In the genomic region with DNA sequence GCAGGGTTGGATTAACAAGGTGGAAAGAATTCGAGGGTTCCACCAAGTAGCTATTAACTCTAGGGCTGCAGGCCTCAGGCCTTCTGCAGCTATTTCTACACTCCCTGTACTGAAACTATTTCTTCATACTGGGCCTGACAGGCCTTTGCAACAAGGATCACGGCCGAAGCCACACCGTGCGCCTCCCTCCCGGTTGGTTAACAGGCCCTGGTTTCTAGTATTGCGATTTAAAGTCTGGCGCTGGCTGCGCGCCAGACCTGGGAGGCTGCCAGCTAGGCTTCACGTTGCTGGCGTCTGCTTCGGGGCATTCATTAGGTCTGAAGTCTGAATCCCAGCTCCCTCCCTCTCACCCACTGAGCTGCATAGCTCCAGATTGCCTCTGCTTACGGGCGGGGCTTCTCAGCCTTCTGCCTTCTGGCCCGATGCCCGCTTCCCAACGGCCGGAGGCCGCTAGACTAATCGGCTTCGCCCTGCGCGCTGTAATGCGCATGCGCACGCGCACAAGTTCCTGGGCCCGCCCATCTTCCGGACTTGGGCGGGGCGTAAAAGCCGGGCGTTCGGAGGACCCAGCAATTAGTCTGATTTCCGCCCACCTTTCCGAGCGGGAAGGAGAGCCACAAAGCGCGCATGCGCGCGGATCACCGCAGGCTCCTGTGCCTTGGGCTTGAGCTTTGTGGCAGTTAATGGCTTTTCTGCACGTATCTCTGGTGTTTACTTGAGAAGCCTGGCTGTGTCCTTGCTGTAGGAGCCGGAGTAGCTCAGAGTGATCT, we compare ENCODE assay signal across 8 cellular contexts. TPM values are rescaled to one million over a fixed set of nuclear protein-coding genes. Genes with fewer than 3 reads are reported as not detected.
DNase-seq lines count a peak whose midpoint lies in the region; TF ChIP-seq lines count a peak whose summit lies in the region.

No MANE protein-coding gene starts in this region.

- TF ChIP-seq CTCF in H9 (conservative IDR thresholded peaks at IDR 0.05): no peak
- TF ChIP-seq CTCF in nephron progenitor cell (IDR thresholded peaks at IDR 0.05): no peak

- H3K23me2 ChIP-seq in H9 (ENCODE audit: insufficient read length, low read depth, low read length, poor library complexity, severe bottlenecking): peaks cover 15% of the 10 kb centered on the region

- no peak overlapping the region for H2AK5ac ChIP-seq in H9 (ENCODE audit: insufficient read length, low read length)

- H2AFZ ChIP-seq in H9 (ENCODE audit: low read length): no peak overlapping the region

- H2BK20ac ChIP-seq in H9 (ENCODE audit: low read depth, low read length, poor library complexity, severe bottlenecking): no peak overlapping the region

- no peak overlapping the region for H4K91ac ChIP-seq in H9 (ENCODE audit: insufficient read length, low read depth, low read length)

- H3K9ac ChIP-seq in H9 (ENCODE audit: extremely low read depth, insufficient read length, low read length): peak overlapping the region; percentile 89

- H3K4me3 Mint-ChIP-seq in H9 (peak overlapping the region; percentile 96 to 97), nephron progenitor cell (peak overlapping the region; percentile 99)
- H3K4me3 Mint-ChIP-seq in stimulated activated naive CD8-positive, alpha-beta T cell treated with anti-CD3 and anti-CD28 coated beads, Interleukin-15, Interleukin-2, amounts not matched to agents 100 ng/mL and 50 ng/mL, for 24 hours: peak overlapping the region; percentile 95

- H3K18ac ChIP-seq in H9 (ENCODE audit: insufficient read length, low read depth, low read length): peak overlapping the region; percentile 22

- no peak overlapping the region for H2BK120ac ChIP-seq in H9 (ENCODE audit: low read depth, low read length, poor library complexity, severe bottlenecking)

- H3K14ac ChIP-seq in H9 (ENCODE audit: insufficient read depth, low read length): peak overlapping the region; percentile 44; the same call in 1 of the 2 replicates

- H3K4me3 ChIP-seq in MG63: peak overlapping the region; percentile 94

- H3K27me3 Mint-ChIP-seq in H9 (ENCODE audit: low read depth) (peaks cover 6% of the 10 kb centered on the region), nephron progenitor cell (ENCODE audit: low read depth, poor library complexity) (peaks cover 5% of the 10 kb centered on the region)
- no peaks in the 10 kb centered on the region for H3K27me3 Mint-ChIP-seq in stimulated activated naive CD8-positive, alpha-beta T cell treated with anti-CD3 and anti-CD28 coated beads, Interleukin-15, Interleukin-2, amounts not matched to agents 100 ng/mL and 50 ng/mL, for 24 hours

- DNase-seq in ELR (ENCODE audit: low read depth) (peak; percentile 99), H9 (peak; percentile 98), MG63 (peak; percentile 96), SHP77 (lab: John Stamatoyannopoulos, UW) (peak; percentile 90), activated gamma-delta T cell (lab: John Stamatoyannopoulos, UW) (peak; percentile 87), fibroblast of the conjunctiva (ENCODE audit: low read depth) (peak; percentile 100), nephron progenitor cell (peak; percentile 94)

- WGBS in H9 (ENCODE audit: extremely low coverage, insufficient read length, low lambda C conversion rate): no CpG with 5 or more reads among the region's 46 CpGs

- H3K4me1 ChIP-seq in H9 (ENCODE audit: insufficient read depth, low read length): 0 out of 2 replicates have a peak, but pooled peaks cover 4% of the 10 kb centered on the region

- H3K9me3 Mint-ChIP-seq in H9 (no peaks in the 10 kb centered on the region), nephron progenitor cell (no peaks in the 10 kb centered on the region)
- H3K9me3 Mint-ChIP-seq in stimulated activated naive CD8-positive, alpha-beta T cell treated with anti-CD3 and anti-CD28 coated beads, Interleukin-15, Interleukin-2, amounts not matched to agents 100 ng/mL and 50 ng/mL, for 24 hours: no peaks in the 10 kb centered on the region

- H3K4me1 Mint-ChIP-seq in H9 (peaks cover 0 to 15% of the 10 kb centered on the region in 2 experiments; a peak in 3 of 4 replicates), nephron progenitor cell (peaks cover 39% of the 10 kb centered on the region)
- H3K4me1 Mint-ChIP-seq in stimulated activated naive CD8-positive, alpha-beta T cell treated with anti-CD3 and anti-CD28 coated beads, Interleukin-15, Interleukin-2, amounts not matched to agents 100 ng/mL and 50 ng/mL, for 24 hours (ENCODE audit: low read depth): peaks cover 79% of the 10 kb centered on the region

- H3K36me3 Mint-ChIP-seq in H9 (ENCODE audit: insufficient read depth in 1 of 3, low read depth in 3 of 3) (peaks cover 22 to 47% (median 41%) of the 10 kb centered on the region in 3 experiments; a peak in 6 of 7 replicates), nephron progenitor cell (ENCODE audit: low read depth) (peaks cover 42% of the 10 kb centered on the region)
- peaks cover 61% of the 10 kb centered on the region for H3K36me3 Mint-ChIP-seq in stimulated activated naive CD8-positive, alpha-beta T cell treated with anti-CD3 and anti-CD28 coated beads, Interleukin-15, Interleukin-2, amounts not matched to agents 100 ng/mL and 50 ng/mL, for 24 hours (ENCODE audit: low read depth)

- no peak overlapping the region for H3K23ac ChIP-seq in H9 (ENCODE audit: insufficient read length, low read depth, low read length)

- peak overlapping the region; percentile 90 for H3K4me2 ChIP-seq in H9 (ENCODE audit: insufficient read depth, insufficient read length, low read length)

- H2BK15ac ChIP-seq in H9 (ENCODE audit: low read depth, low read length): no peak overlapping the region

- no peaks in the 10 kb centered on the region for H4K20me1 ChIP-seq in H9 (ENCODE audit: control insufficient read depth, insufficient read depth, insufficient read length)

- H3K27ac ChIP-seq in H9 (ENCODE audit: insufficient read length, low read depth, low read length): no peak overlapping the region

- no peak overlapping the region for H4K8ac ChIP-seq in H9 (replicated peaks; ENCODE audit: insufficient read length, low read depth, low read length)

- H3K27ac Mint-ChIP-seq in H9 (peak overlapping the region; percentile 90 to 98 (median 98)), nephron progenitor cell (peak overlapping the region; percentile 98)
- peak overlapping the region; percentile 99 for H3K27ac Mint-ChIP-seq in stimulated activated naive CD8-positive, alpha-beta T cell treated with anti-CD3 and anti-CD28 coated beads, Interleukin-15, Interleukin-2, amounts not matched to agents 100 ng/mL and 50 ng/mL, for 24 hours

- H3T11ph ChIP-seq in H9 (ENCODE audit: low read length): no peak overlapping the region

- H3K79me2 ChIP-seq in H9 (ENCODE audit: insufficient read depth, low read length): peaks cover 10% of the 10 kb centered on the region; the same call in 1 of the 2 replicates

- H3K27me3 ChIP-seq in H9 (ENCODE audit: insufficient read depth, low read length) (peaks cover 2% of the 10 kb centered on the region; the same call in 1 of the 2 replicates), MG63 (no peaks in the 10 kb centered on the region)

- no peak overlapping the region for H3K4ac ChIP-seq in H9 (ENCODE audit: low read depth, low read length)

- no peak overlapping the region for H2BK5ac ChIP-seq in H9 (ENCODE audit: insufficient read length, low read length)

- H3K56ac ChIP-seq in H9 (ENCODE audit: insufficient read length, low read depth, low read length): no peak overlapping the region

- H3K9me3 ChIP-seq in H9 (ENCODE audit: control insufficient read depth, low read depth, low read length) (no peaks in the 10 kb centered on the region), MG63 (no peaks in the 10 kb centered on the region)

- no peaks in the 10 kb centered on the region for H3K79me1 ChIP-seq in H9 (ENCODE audit: insufficient read depth, low read depth, low read length, poor library complexity, severe bottlenecking)

- H3K36me3 ChIP-seq in MG63: peaks cover 53% of the 10 kb centered on the region

- no peak overlapping the region for H4K5ac ChIP-seq in H9 (ENCODE audit: insufficient read length, low read depth, low read length)

- no peak overlapping the region for H2BK12ac ChIP-seq in H9 (ENCODE audit: insufficient read length, low read depth, low read length)

RNA-seq across cellular contexts. Expression of gene LDHA, which starts 1.6 kb away (rescaled TPM):
- total RNA-seq in H9 (2021): 717 and 720 TPM in 2 replicates
- 319 TPM in 2 replicates for total RNA-seq in MG63 (2014; rRNA removed; shearing (Covaris generic); ENCODE audit: low replicate concordance)

RNA-seq across cellular contexts. Expression of gene LDHC, which starts 16.2 kb away (rescaled TPM):
- total RNA-seq in H9 (2021): 0.94 and 1.6 TPM in 2 replicates
- total RNA-seq in MG63 (2014; rRNA removed; shearing (Covaris generic); ENCODE audit: low replicate concordance): 1.2 TPM in 1 of 2 replicates, not detected in the other

RNA-seq across cellular contexts. Expression of gene LDHAL6A, which starts 59.7 kb away (rescaled TPM):
- not detected in 2 replicates for total RNA-seq in H9 (2021)
- total RNA-seq in MG63 (2014; rRNA removed; shearing (Covaris generic); ENCODE audit: low replicate concordance): not detected in 2 replicates
